Comparison of ENCODE assay signal across 9 cellular contexts in the genomic region with DNA sequence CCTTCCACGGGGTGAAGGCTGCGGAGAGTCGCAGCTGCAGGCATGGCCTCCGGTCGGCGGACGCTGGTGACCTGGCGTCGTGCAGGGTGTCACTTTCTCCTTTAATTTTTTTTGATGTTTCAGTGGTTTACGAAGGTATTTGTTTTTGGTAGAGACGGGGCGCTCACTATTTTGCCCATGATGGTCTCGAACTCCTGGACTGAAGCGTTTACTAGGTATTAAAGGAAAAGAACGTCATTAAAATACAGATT. TPM values are rescaled to one million over a fixed set of nuclear protein-coding genes. Genes with fewer than 3 reads are reported as not detected.
DNase-seq lines count a peak whose midpoint lies in the region; ATAC-seq and TF ChIP-seq lines count a peak whose summit lies in the region.
"Had no signal": no experiment of that assay in that cellular context is flagged by ENCODE, and none has a peak within 500 bp of the region (broad histone marks: within the 10 kb centered on the region; RNA-seq: fewer than 3 reads in every experiment).

No MANE protein-coding gene starts in this region.

- H3K36me3 ChIP-seq in iPS-20b (ENCODE audit: insufficient read depth, low read depth, low read length) = no peaks in the 10 kb centered on the region

- H3K27ac ChIP-seq in iPS-20b (ENCODE audit: low read length) = no peak overlapping the region

- H3K9me3 ChIP-seq in iPS-20b (ENCODE audit: insufficient read depth, low read depth, low read length) = no peaks in the 10 kb centered on the region

- no peaks in the 10 kb centered on the region for H3K4me1 ChIP-seq in iPS-20b (ENCODE audit: insufficient read depth, low read length)

- H3K27me3 Mint-ChIP-seq in activated naive CD4-positive, alpha-beta T cell treated with anti-CD3 and anti-CD28 coated beads, Interleukin-2, amount 10 ng/mL, durations not matched to agents 7 days and 5 days = peaks cover 66% of the 10 kb centered on the region
- H3K27me3 Mint-ChIP-seq in type B pancreatic cell = peaks cover 16% of the 10 kb centered on the region

- peak overlapping the region; percentile 76 for H3K4me3 Mint-ChIP-seq in activated naive CD4-positive, alpha-beta T cell treated with anti-CD3 and anti-CD28 coated beads, Interleukin-2, amount 10 ng/mL, durations not matched to agents 7 days and 5 days
- peak overlapping the region; percentile 95 for H3K4me3 Mint-ChIP-seq in type B pancreatic cell

- peak; percentile 69 for DNase-seq in activated effector memory CD4-positive, alpha-beta T cell treated with anti-CD3 and anti-CD28 coated beads, Interleukin-2, amount 50 U/mL, for 16 hours
- DNase-seq in activated effector memory CD4-positive, alpha-beta T cell treated with Interleukin-2 at 50 U/mL for 16 hours = no peak
- peak; percentile 46 for DNase-seq in activated naive CD4-positive, alpha-beta T cell treated with anti-CD3 and anti-CD28 coated beads, Interleukin-2, amount 10 ng/mL, durations not matched to agents 7 days and 5 days
- no peak for DNase-seq in type B pancreatic cell (ENCODE audit: extremely low spot score, unreplicated experiment)
- no peak for DNase-seq in omental fat pad (ENCODE audit: low spot score)

- H3K4me3 ChIP-seq in iPS-20b (ENCODE audit: low read length) = peak overlapping the region; percentile 86

- no peak for TF ChIP-seq CTCF in type B pancreatic cell (conservative IDR thresholded peaks at IDR 0.05)
- no peak for TF ChIP-seq CTCF in omental fat pad (IDR thresholded peaks at IDR 0.05)

- peaks cover 35% of the 10 kb centered on the region for H3K4me1 Mint-ChIP-seq in activated naive CD4-positive, alpha-beta T cell treated with anti-CD3 and anti-CD28 coated beads, Interleukin-2, amount 10 ng/mL, durations not matched to agents 7 days and 5 days
- H3K4me1 Mint-ChIP-seq in type B pancreatic cell (ENCODE audit: unreplicated experiment) = peaks cover 19% of the 10 kb centered on the region

- H3K36me3 Mint-ChIP-seq in activated naive CD4-positive, alpha-beta T cell treated with anti-CD3 and anti-CD28 coated beads, Interleukin-2, amount 10 ng/mL, durations not matched to agents 7 days and 5 days = peaks cover 8% of the 10 kb centered on the region
- no peaks in the 10 kb centered on the region for H3K36me3 Mint-ChIP-seq in type B pancreatic cell

- H3K9ac ChIP-seq in iPS-20b (ENCODE audit: low read depth, low read length) = no peak overlapping the region

- H3K27ac Mint-ChIP-seq in activated naive CD4-positive, alpha-beta T cell treated with anti-CD3 and anti-CD28 coated beads, Interleukin-2, amount 10 ng/mL, durations not matched to agents 7 days and 5 days = peak overlapping the region; percentile 91
- peak overlapping the region; percentile 98 for H3K27ac Mint-ChIP-seq in type B pancreatic cell

- ATAC-seq in HG03095 (IDR thresholded peaks at IDR 0.05; ENCODE audit: unreplicated experiment) (no peak), omental fat pad (ENCODE audit: low FRiP score) (no peak), GM21786 (IDR thresholded peaks at IDR 0.05; ENCODE audit: unreplicated experiment) (no peak)

- H3K9me3 Mint-ChIP-seq in activated naive CD4-positive, alpha-beta T cell treated with anti-CD3 and anti-CD28 coated beads, Interleukin-2, amount 10 ng/mL, durations not matched to agents 7 days and 5 days = peaks cover 4% of the 10 kb centered on the region
- no peaks in the 10 kb centered on the region for H3K9me3 Mint-ChIP-seq in type B pancreatic cell

- H3K27me3 ChIP-seq in iPS-20b (ENCODE audit: insufficient read depth, low read length) = peaks cover 42% of the 10 kb centered on the region

- CTCF ChIA-PET in activated naive CD4-positive, alpha-beta T cell treated with anti-CD3 and anti-CD28 coated beads, Interleukin-2, amount 10 ng/mL, durations not matched to agents 7 days and 5 days (lab: Charles Lee) = interaction anchor here (3.3 kb wide), 1 partner anchor 17 kb away, joined by 14 read pairs; the partner anchor contains the start of gene ZNF213

RNA-seq across cellular contexts. Expression of gene ZNF213, which starts 17.1 kb away (rescaled TPM):
- total RNA-seq in type B pancreatic cell (ENCODE audit: low replicate concordance) (11.6 and 13.3 TPM in 2 replicates), omental fat pad (1 to 10 TPM; 1.8 to 4.1 (median 3.6) TPM)

RNA-seq across cellular contexts. Expression of gene OR1F1, which starts 36.1 kb away (rescaled TPM):
- total RNA-seq in type B pancreatic cell (ENCODE audit: low replicate concordance) (0.34 TPM in 1 of 2 replicates, not detected in the other), omental fat pad (not detected)
- total RNA-seq: renal cortical epithelial cell had no signal

RNA-seq across cellular contexts. Expression of gene ZNF205, which starts 39.6 kb away (rescaled TPM):
- total RNA-seq in type B pancreatic cell (ENCODE audit: low replicate concordance) = 15.0 and 18.2 TPM in 2 replicates
- 10 to 100 TPM in 2 of 4 donors, 1 to 10 TPM in 2; 7.1 to 16.1 (median 9.7) TPM for total RNA-seq in omental fat pad

RNA-seq across cellular contexts. Expression of gene ZSCAN10, which starts 52.9 kb away (rescaled TPM):
- total RNA-seq in type B pancreatic cell (ENCODE audit: low replicate concordance) (not detected in 2 replicates), omental fat pad (under 1 TPM in 1 of 4 donors, not detected in 3; 0.28 TPM)
- total RNA-seq: renal cortical epithelial cell had no signal

Comparison
In these comparisons a context has a peak if more than half of its experiments do, and no peak if none do; other contexts are left out.
1. DNase-seq: peak in activated effector memory CD4-positive, alpha-beta T cell treated with anti-CD3 and anti-CD28 coated beads, Interleukin-2, amount 50 U/mL, for 16 hours (single experiment) and activated naive CD4-positive, alpha-beta T cell treated with anti-CD3 and anti-CD28 coated beads, Interleukin-2, amount 10 ng/mL, durations not matched to agents 7 days and 5 days (single experiment); none in activated effector memory CD4-positive, alpha-beta T cell treated with Interleukin-2 at 50 U/mL for 16 hours (single experiment), type B pancreatic cell (single experiment) and omental fat pad (single experiment).